In genomic region chr3:186806173-186807055, GRCh38 we compare ENCODE assay signal across 8 cellular contexts. TPM values are rescaled to one million over a fixed set of nuclear protein-coding genes. Genes with fewer than 3 reads are reported as not detected.
DNase-seq lines count a peak whose midpoint lies in the region; ATAC-seq and TF ChIP-seq lines count a peak whose summit lies in the region.

TSS of gene RFC4 (minus strand) at chr3:186806482. CDS start at chr3:186804713, 1,769 bp downstream.

- no peaks in the 10 kb centered on the region for H3K27me3 ChIP-seq in ACC112 (ENCODE audit: insufficient read depth, low read length)

- CTCF ChIA-PET in WTC11 (lab: Charles Lee) = interaction anchor here (0.9 to 2.3 kb wide), 2 partner anchors 15 to 217 kb away, joined by 3 to 10 read pairs; no protein-coding TSS in a partner anchor

- H3K79me2 ChIP-seq in ACC112 (ENCODE audit: control insufficient read depth, insufficient read depth, low read length, unreplicated experiment) = peaks cover 23% of the 10 kb centered on the region

- POLR2A ChIA-PET in WTC11 (lab: Charles Lee) = interaction anchor here (0.6 to 2.5 kb wide), 5 partner anchors 23 to 414 kb away, joined by 3 to 8 read pairs (median 3); partner anchors contain the start of genes DNAJB11, EIF4A2 and RPL39L

- H3K27ac ChIP-seq in ACC112 (ENCODE audit: low read depth, low read length) = peak within 1 kb of the TSS; percentile 45

- H3K4me1 Mint-ChIP-seq in WTC11 = peaks cover 16% of the 10 kb centered on the region

- H3K27me3 Mint-ChIP-seq in WTC11 (ENCODE audit: low read depth) = no peaks in the 10 kb centered on the region

- H3K4me1 ChIP-seq in ACC112 (ENCODE audit: control insufficient read depth, insufficient read depth, low read length, unreplicated experiment) = peaks cover 18% of the 10 kb centered on the region

- ATAC-seq in GM18873 (IDR thresholded peaks at IDR 0.05; ENCODE audit: low FRiP score, unreplicated experiment) (peak; percentile 73), HG03103 (IDR thresholded peaks at IDR 0.05; ENCODE audit: low read depth, unreplicated experiment) (peak; percentile 92), WTC11 (peak; percentile 84)

- peak within 1 kb of the TSS; percentile 90 for H3K27ac Mint-ChIP-seq in WTC11

- TF ChIP-seq CTCF in WTC11 (IDR thresholded peaks at IDR 0.05) (no peak), cardiac fibroblast (IDR thresholded peaks at IDR 0.05; ENCODE audit: low read depth, low read length) (no peak)

- H3K36me3 Mint-ChIP-seq in WTC11 = peaks cover 22% of the 10 kb centered on the region

- DNase-seq in NCI-H2196 treated with DMSO at 0.1 percent for 48 hours (lab: John Stamatoyannopoulos, UW; ENCODE audit: unreplicated experiment) (peak; percentile 91), WTC11 (ENCODE audit: low spot score) (peak; percentile 82), cardiac fibroblast (ENCODE audit: low read depth in 2 of 2) (peak; percentile 65 to 69), iris pigment epithelial cell (ENCODE audit: low read depth) (peak; percentile 56)
- DNase-seq in stimulated activated CD4-positive, alpha-beta T cell treated with anti-CD3 and anti-CD28 coated beads, Interleukin-12 subunit alpha, Interleukin-12 subunit beta, amount 100 ng/mL, for 24 hours (ENCODE audit: low read depth in 2 of 2) = peak; percentile 81 to 88

- peak within 1 kb of the TSS; percentile 87 for H2AFZ ChIP-seq in ACC112 (ENCODE audit: low read length, unreplicated experiment)

- H3K36me3 ChIP-seq in ACC112 (ENCODE audit: insufficient read depth, low read length) = peaks cover 10% of the 10 kb centered on the region; the same call in 1 of the 2 replicates

- peak within 1 kb of the TSS; percentile 86 for H3K4me3 Mint-ChIP-seq in WTC11

- H3K9me3 Mint-ChIP-seq in WTC11 = no peaks in the 10 kb centered on the region

- H3K4me3 ChIP-seq in ACC112 (ENCODE audit: low read depth, low read length) (peak within 1 kb of the TSS; percentile 95), cardiac fibroblast (replicated peaks in 1 of 2; ENCODE audit: low read depth in 2 of 2, low read length in 2 of 2) (peak within 1 kb of the TSS; percentile 80 to 86)

TF ChIP-seq in WTC11, 78 proteins besides CTCF, POLR2A, EP300 and RAD21 (continues in another document):
- TF ChIP-seq NR2C2 (CRISPR knock-in tag; IDR thresholded peaks at IDR 0.05) (no peak), ZNF425 (CRISPR knock-in tag; conservative IDR thresholded peaks at IDR 0.05) (no peak), ATF3 (CRISPR knock-in tag; conservative IDR thresholded peaks at IDR 0.05) (no peak), ZNF263 (CRISPR knock-in tag; IDR thresholded peaks at IDR 0.05; ENCODE audit: low read depth) (no peak), ZBTB43 (CRISPR knock-in tag; IDR thresholded peaks at IDR 0.05) (0 out of 2 replicates have a peak, but pooled peaks have one; percentile 12), FOXK1 (CRISPR knock-in tag; IDR thresholded peaks at IDR 0.05) (peak; percentile 93), STAT6 (CRISPR knock-in tag; conservative IDR thresholded peaks at IDR 0.05; ENCODE audit: low read depth) (no peak), RELA (CRISPR knock-in tag; IDR thresholded peaks at IDR 0.05; ENCODE audit: borderline replicate concordance) (peak; percentile 70; the same call in 1 of the 2 replicates), CREB1 (CRISPR knock-in tag; IDR thresholded peaks at IDR 0.05) (peak; percentile 81; the same call in 1 of the 2 replicates), GRHL2 (CRISPR knock-in tag; IDR thresholded peaks at IDR 0.05; ENCODE audit: insufficient replicate concordance, severe bottlenecking) (no peak), NR1H2 (CRISPR knock-in tag; IDR thresholded peaks at IDR 0.05) (no peak), ZNF396 (CRISPR knock-in tag; IDR thresholded peaks at IDR 0.05; ENCODE audit: borderline replicate concordance) (no peak), SMAD3 (CRISPR knock-in tag; IDR thresholded peaks at IDR 0.05; ENCODE audit: borderline replicate concordance) (peak; percentile 34; the same call in 1 of the 2 replicates), MYBL2 (CRISPR knock-in tag; IDR thresholded peaks at IDR 0.05) (peak; percentile 95; the same call in 1 of the 2 replicates), RORB (CRISPR knock-in tag; IDR thresholded peaks at IDR 0.05) (no peak), ARID4B (CRISPR knock-in tag; IDR thresholded peaks at IDR 0.05; ENCODE audit: borderline replicate concordance) (peak; percentile 20; the same call in 1 of the 2 replicates), TEAD1 (CRISPR knock-in tag; IDR thresholded peaks at IDR 0.05) (peak; percentile 49; the same call in 1 of the 2 replicates)

RNA-seq across cellular contexts. Expression of gene RFC4, which starts in this region (rescaled TPM):
- 89.2 to 104 TPM (median 91.8 TPM) in 3 replicates for total RNA-seq in WTC11 (2021)

Comparison
In these comparisons a context has a peak if more than half of its experiments do, and no peak if none do; other contexts are left out.
1. Peak in every context shown above with its lines: DNase-seq, ATAC-seq, H3K4me3 ChIP-seq and H3K27ac ChIP-seq.